In the genomic region with DNA sequence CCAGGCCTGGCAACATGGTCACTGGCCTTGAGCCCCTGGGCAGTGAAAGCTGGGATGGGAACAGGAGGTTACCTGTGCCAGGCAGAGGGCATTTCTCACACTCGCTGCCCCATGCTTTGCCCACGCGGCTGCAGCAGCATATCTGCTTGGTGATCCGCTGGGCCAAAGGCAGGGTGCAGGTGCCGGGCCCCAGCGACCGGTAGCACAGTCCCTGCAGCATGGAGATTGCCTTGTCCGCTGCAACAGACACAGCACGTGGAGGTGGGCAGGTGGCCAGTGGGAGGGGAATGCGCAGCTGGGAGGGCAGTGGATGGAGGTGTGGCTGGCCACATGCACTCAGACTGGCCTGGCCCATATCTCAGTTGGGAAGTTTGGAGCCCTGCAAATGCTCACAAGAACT, we compare ENCODE assay signal across 1 cellular context.
A peak's percentile ranks its signal among the peaks of the same experiment; 100 is the strongest.
TF ChIP-seq lines count a peak whose summit lies in the region.

No MANE protein-coding gene starts in this region.

TF ChIP-seq in K562, 482 proteins besides CTCF, POLR2A, EP300 and RAD21 (continued from another document):
- TF ChIP-seq SIX5 (IDR thresholded peaks at IDR 0.05; ENCODE audit: borderline replicate concordance in 1 of 2, insufficient read depth in 1 of 2, low read depth in 1 of 2, low read length in 2 of 2), result no peak
- no peak for TF ChIP-seq ZC3H4 (CRISPR knock-in tag; IDR thresholded peaks at IDR 0.05; ENCODE audit: borderline replicate concordance)
- no peak for TF ChIP-seq CREBBP (IDR thresholded peaks at IDR 0.05; ENCODE audit: low read depth, low read length)
- TF ChIP-seq, protein P1, sequence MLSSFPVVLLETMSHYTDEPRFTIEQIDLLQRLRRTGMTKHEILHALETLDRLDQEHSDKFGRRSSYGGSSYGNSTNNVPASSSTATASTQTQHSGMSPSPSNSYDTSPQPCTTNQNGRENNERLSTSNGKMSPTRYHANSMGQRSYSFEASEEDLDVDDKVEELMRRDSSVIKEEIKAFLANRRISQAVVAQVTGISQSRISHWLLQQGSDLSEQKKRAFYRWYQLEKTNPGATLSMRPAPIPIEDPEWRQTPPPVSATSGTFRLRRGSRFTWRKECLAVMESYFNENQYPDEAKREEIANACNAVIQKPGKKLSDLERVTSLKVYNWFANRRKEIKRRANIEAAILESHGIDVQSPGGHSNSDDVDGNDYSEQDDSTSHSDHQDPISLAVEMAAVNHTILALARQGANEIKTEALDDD (IDR thresholded peaks at IDR 0.05), result no peak
- TF ChIP-seq, protein P2, sequence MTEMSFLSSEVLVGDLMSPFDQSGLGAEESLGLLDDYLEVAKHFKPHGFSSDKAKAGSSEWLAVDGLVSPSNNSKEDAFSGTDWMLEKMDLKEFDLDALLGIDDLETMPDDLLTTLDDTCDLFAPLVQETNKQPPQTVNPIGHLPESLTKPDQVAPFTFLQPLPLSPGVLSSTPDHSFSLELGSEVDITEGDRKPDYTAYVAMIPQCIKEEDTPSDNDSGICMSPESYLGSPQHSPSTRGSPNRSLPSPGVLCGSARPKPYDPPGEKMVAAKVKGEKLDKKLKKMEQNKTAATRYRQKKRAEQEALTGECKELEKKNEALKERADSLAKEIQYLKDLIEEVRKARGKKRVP (CRISPR knock-in tag; IDR thresholded peaks at IDR 0.05), result no peak
- peak; percentile 36 for TF ChIP-seq CBFA2T3 (IDR thresholded peaks at IDR 0.05)
- no peak for TF ChIP-seq PRPF4 (IDR thresholded peaks at IDR 0.05; ENCODE audit: insufficient read depth, low read depth, low read length, poor library complexity, severe bottlenecking)
- no peak for TF ChIP-seq CSDE1 (IDR thresholded peaks at IDR 0.05)
- TF ChIP-seq MEIS2 (IDR thresholded peaks at IDR 0.05; ENCODE audit: partially characterized antibody), result no peak
- no peak for TF ChIP-seq ARID2 (IDR thresholded peaks at IDR 0.05)
- TF ChIP-seq DNMT1 (IDR thresholded peaks at IDR 0.05), result no peak
- no peak for TF ChIP-seq ZBTB8A (IDR thresholded peaks at IDR 0.05; ENCODE audit: partially characterized antibody)
- TF ChIP-seq MIER1 (IDR thresholded peaks at IDR 0.05; ENCODE audit: low read depth), result no peak
- no peak for TF ChIP-seq HDAC3 (IDR thresholded peaks at IDR 0.05; ENCODE audit: borderline replicate concordance, partially characterized antibody)
- no peak for TF ChIP-seq MAFF (IDR thresholded peaks at IDR 0.05; ENCODE audit: low read length)
